ENCODE assay signal across 9 cellular contexts in genomic region chr17:68235336-68235791, GRCh38. TPM values are rescaled to one million over a fixed set of nuclear protein-coding genes. Genes with fewer than 3 reads are reported as not detected.
DNase-seq lines count a peak whose midpoint lies in the region; ATAC-seq and TF ChIP-seq lines count a peak whose summit lies in the region.
"Not testable (repeated sequence)": the region's sequence is repeated elsewhere in the genome, so short reads cannot be mapped to it uniquely, and the experiment has no call there.
"Had no signal": no experiment of that assay in that cellular context is flagged by ENCODE, and none has a peak within 500 bp of the region (broad histone marks: within the 10 kb centered on the region; RNA-seq: fewer than 3 reads in every experiment).

No MANE protein-coding gene starts in this region.

- not testable (repeated sequence) for DNase-seq in IMR-90; T-helper 17 cell; naive thymus-derived CD4-positive, alpha-beta T cell
- DNase-seq in dorsolateral prefrontal cortex = peak in 6 of 10 donors; percentile 33 to 71 (median 54)
- DNase-seq in right atrium auricular region (ENCODE audit: low spot score) = peak; percentile 71
- DNase-seq in stimulated activated naive B cell treated with anti-CD40 and anti-IgM and Interleukin-4, amounts not matched to agents 10 μg/mL and 1 μg/mL and 100 μg/mL, for 72 hours = peak; percentile 33

- not testable (repeated sequence) for H4K5ac ChIP-seq in IMR-90 (ENCODE audit: low read depth, low read length)

- not testable (repeated sequence) for H3K36me3 ChIP-seq in BLaER1 treated with 17β-estradiol and CSF1 and Interleukin-3, amounts not matched to agents 10 nM and 100 nM; IMR-90 (ENCODE audit: control insufficient read depth, insufficient read depth, low read length); right atrium auricular region; naive thymus-derived CD4-positive, alpha-beta T cell (ENCODE audit: control insufficient read depth in 2 of 3, insufficient read depth in 3 of 3, low read length in 3 of 3)

- H3K9me3 Mint-ChIP-seq in activated naive CD8-positive, alpha-beta T cell (ENCODE audit: low read depth); naive thymus-derived CD4-positive, alpha-beta T cell; stimulated activated naive B cell treated with anti-CD40 and anti-IgM and Interleukin-4, amounts not matched to agents 10 μg/mL and 1 μg/mL and 100 μg/mL, for 72 hours: not testable (repeated sequence)

- not testable (repeated sequence) for H2AK5ac ChIP-seq in IMR-90 (ENCODE audit: low read depth, low read length)

- not testable (repeated sequence) for H4K91ac ChIP-seq in IMR-90 (ENCODE audit: insufficient read depth, low read depth, low read length)

- intact Hi-C loops in IMR-90 (cut with micrococcal nuclease); dorsolateral prefrontal cortex (cut with DNase I); naive thymus-derived CD4-positive, alpha-beta T cell (cut with micrococcal nuclease): not testable (repeated sequence)

- in situ Hi-C loops in IMR-90 (cut with MboI; ENCODE audit: low sequenced_read_pairs) = not testable (repeated sequence)

- CTCF ChIA-PET in IMR-90 (lab: Yijun Ruan, JAX) = interaction anchor here (0.6 to 1.2 kb wide), 3 partner anchors 15 to 35 kb away, joined by 3 to 6 read pairs (median 5); no protein-coding TSS in a partner anchor
- CTCF ChIA-PET in naive thymus-derived CD4-positive, alpha-beta T cell (lab: Charles Lee) = interaction anchor here (0.7 kb wide), 1 partner anchor 10 kb away, joined by 3 read pairs; no protein-coding TSS in a partner anchor

- H3K27ac ChIP-seq in BLaER1 treated with 17β-estradiol and CSF1 and Interleukin-3, amounts not matched to agents 10 nM and 100 nM = peak overlapping the region; percentile 78 to 100 (median 85)
- not testable (repeated sequence) for H3K27ac ChIP-seq in IMR-90 (ENCODE audit: insufficient read depth, low read length); naive thymus-derived CD4-positive, alpha-beta T cell (ENCODE audit: low read depth, low read length)
- H3K27ac ChIP-seq in dorsolateral prefrontal cortex (peak overlapping the region in 54 of 59 donors; percentile 6 to 93 (median 79)), right atrium auricular region (peak overlapping the region; percentile 83 to 90)

- not testable (repeated sequence) for H3K56ac ChIP-seq in IMR-90 (ENCODE audit: extremely low read depth, insufficient read depth, low read length)

- ATAC-seq in IMR-90 (ENCODE audit: low read depth) = peak; percentile 9; the same call in 1 of the 2 replicates
- ATAC-seq in T-helper 17 cell; naive thymus-derived CD4-positive, alpha-beta T cell: not testable (repeated sequence)
- ATAC-seq in stimulated activated naive B cell treated with anti-CD40 and anti-IgM and Interleukin-4, amounts not matched to agents 10 μg/mL and 1 μg/mL and 100 μg/mL, for 72 hours (replicated peaks) = peak; percentile 3 to 6

- H3K79me1 ChIP-seq in IMR-90 (ENCODE audit: low read depth in 1 of 2, low read length in 2 of 2) = not testable (repeated sequence)

- POLR2A ChIA-PET in IMR-90 (lab: Charles Lee; ENCODE audit: unreplicated experiment); naive thymus-derived CD4-positive, alpha-beta T cell (lab: Charles Lee): not testable (repeated sequence)

- not testable (repeated sequence) for H2AK9ac ChIP-seq in IMR-90 (replicated peaks; ENCODE audit: low read depth, low read length, poor library complexity)

- BruUV-seq in IMR-90 (replicated peaks; lab: Mats Ljungman, UMichigan) = not testable (repeated sequence)

- H4K20me1 ChIP-seq in BLaER1 treated with 17β-estradiol and CSF1 and Interleukin-3, amounts not matched to agents 10 nM and 100 nM; IMR-90 (ENCODE audit: insufficient read depth, low read length): not testable (repeated sequence)

- not testable (repeated sequence) for H2BK15ac ChIP-seq in IMR-90 (ENCODE audit: low read depth, low read length)

- H3K14ac ChIP-seq in IMR-90 (replicated peaks; ENCODE audit: low read depth, low read length) = not testable (repeated sequence)

- peak overlapping the region; percentile 71 to 87 (median 78) for H3K4me2 ChIP-seq in BLaER1 treated with 17β-estradiol and CSF1 and Interleukin-3, amounts not matched to agents 10 nM and 100 nM
- not testable (repeated sequence) for H3K4me2 ChIP-seq in IMR-90 (ENCODE audit: low read depth, low read length)

- H3K4me3 ChIP-seq in BLaER1 treated with 17β-estradiol and CSF1 and Interleukin-3, amounts not matched to agents 10 nM and 100 nM = 0 out of 20 replicates have a peak overlapping the region, but pooled peaks of 1 of the 10 experiments have one; percentile 19
- not testable (repeated sequence) for H3K4me3 ChIP-seq in IMR-90 (ENCODE audit: insufficient read depth, low read depth, low read length); right atrium auricular region; naive thymus-derived CD4-positive, alpha-beta T cell (ENCODE audit: low read length)
- peak overlapping the region in 1 of 59 donors; percentile 8 for H3K4me3 ChIP-seq in dorsolateral prefrontal cortex

- H3K27me3 Mint-ChIP-seq in T-helper 17 cell; activated naive CD8-positive, alpha-beta T cell; naive thymus-derived CD4-positive, alpha-beta T cell; stimulated activated naive B cell treated with anti-CD40 and anti-IgM and Interleukin-4, amounts not matched to agents 10 μg/mL and 1 μg/mL and 100 μg/mL, for 72 hours: not testable (repeated sequence)

- not testable (repeated sequence) for TF ChIP-seq CTCF in IMR-90 (conservative IDR thresholded peaks at IDR 0.05; ENCODE audit: low read depth, low read length); dorsolateral prefrontal cortex (IDR thresholded peaks at IDR 0.05 in 54 of 56, conservative IDR thresholded peaks at IDR 0.05 in 2 of 56; ENCODE audit: low read depth in 1 of 56, partially characterized antibody in 56 of 56); right atrium auricular region (IDR thresholded peaks at IDR 0.05)

- peaks cover 56 to 92% (median 62%) of the 10 kb centered on the region in 10 experiments for H3K4me1 ChIP-seq in BLaER1 treated with 17β-estradiol and CSF1 and Interleukin-3, amounts not matched to agents 10 nM and 100 nM
- H3K4me1 ChIP-seq in IMR-90 (ENCODE audit: control insufficient read depth, insufficient read depth, low read length) = not testable (repeated sequence)
- H3K4me1 ChIP-seq in right atrium auricular region = peaks cover 0 to 23% of the 10 kb centered on the region in 2 donors
- H3K4me1 ChIP-seq in naive thymus-derived CD4-positive, alpha-beta T cell (ENCODE audit: control insufficient read depth in 2 of 2, insufficient read depth in 2 of 2, low read length in 2 of 2) = peaks cover 21 to 59% of the 10 kb centered on the region in 2 donors

- dilution Hi-C loops in IMR-90 (cut with HindIII; ENCODE audit: low sequenced_read_pairs, unreplicated experiment) = not testable (repeated sequence)

- TF ChIP-seq POLR2A in IMR-90 (IDR thresholded peaks at IDR 0.05; ENCODE audit: low read depth, low read length) = not testable (repeated sequence)

- not testable (repeated sequence) for H3K9me3 ChIP-seq in BLaER1 treated with 17β-estradiol and CSF1 and Interleukin-3, amounts not matched to agents 10 nM and 100 nM (replicated peaks in 1 of 11); IMR-90 (ENCODE audit: control insufficient read depth, insufficient read depth, low read length); T-helper 17 cell (ENCODE audit: control insufficient read depth, low read length, poor library complexity, severe bottlenecking); right atrium auricular region; naive thymus-derived CD4-positive, alpha-beta T cell (ENCODE audit: control insufficient read depth in 2 of 3, low read length in 3 of 3)

- H3K27ac Mint-ChIP-seq in T-helper 17 cell = peak overlapping the region; percentile 83
- H3K27ac Mint-ChIP-seq in activated naive CD8-positive, alpha-beta T cell = peak overlapping the region; percentile 70
- H3K27ac Mint-ChIP-seq in naive thymus-derived CD4-positive, alpha-beta T cell = peak overlapping the region in 8 of 9 donors; percentile 39 to 78 (median 64)
- H3K27ac Mint-ChIP-seq in stimulated activated naive B cell treated with anti-CD40 and anti-IgM and Interleukin-4, amounts not matched to agents 10 μg/mL and 1 μg/mL and 100 μg/mL, for 72 hours = peak overlapping the region; percentile 98

- H3K4ac ChIP-seq in IMR-90 (ENCODE audit: low read depth, low read length) = peak overlapping the region; percentile 43; the same call in 1 of the 2 replicates

- TF ChIP-seq RAD21 in IMR-90 (IDR thresholded peaks at IDR 0.05; ENCODE audit: low read length) = not testable (repeated sequence)

- 87% methylated on average over 4 of the region's 11 CpGs; no CpG with 5 or more reads in 1 of the 2 experiments for WGBS in IMR-90 (ENCODE audit: extremely low coverage in 2 of 2, insufficient read length in 1 of 2), 2 experiments

- not testable (repeated sequence) for H2AFZ ChIP-seq in IMR-90 (replicated peaks; ENCODE audit: low read length, poor library complexity)

- not testable (repeated sequence) for H3K36me3 Mint-ChIP-seq in T-helper 17 cell (ENCODE audit: low read depth); activated naive CD8-positive, alpha-beta T cell
- H3K36me3 Mint-ChIP-seq in naive thymus-derived CD4-positive, alpha-beta T cell = peaks cover 0 to 16% (median 0%) of the 10 kb centered on the region in 5 donors
- H3K36me3 Mint-ChIP-seq in stimulated activated naive B cell treated with anti-CD40 and anti-IgM and Interleukin-4, amounts not matched to agents 10 μg/mL and 1 μg/mL and 100 μg/mL, for 72 hours = peaks cover 18 to 38% of the 10 kb centered on the region in 2 donors

- 0 out of 2 replicates have a peak overlapping the region, but pooled peaks have one; percentile 23 for H2BK120ac ChIP-seq in IMR-90 (ENCODE audit: low read depth, low read length)

- H3K18ac ChIP-seq in IMR-90 (ENCODE audit: low read depth, low read length) = not testable (repeated sequence)

- not testable (repeated sequence) for H2BK20ac ChIP-seq in IMR-90 (ENCODE audit: low read depth, low read length)

- peak overlapping the region; percentile 33 for H2BK5ac ChIP-seq in IMR-90 (ENCODE audit: low read depth, low read length, poor library complexity, severe bottlenecking)

- H4K8ac ChIP-seq in IMR-90 (ENCODE audit: low read depth in 2 of 2, low read length in 2 of 2) = peak overlapping the region in 1 of 2 experiments; percentile 58; a peak in 1 of 4 replicates

- H3K9ac ChIP-seq in BLaER1 treated with 17β-estradiol and CSF1 and Interleukin-3, amounts not matched to agents 10 nM and 100 nM = peak overlapping the region; percentile 65 to 97 (median 75)
- H3K9ac ChIP-seq in IMR-90 (ENCODE audit: low read depth, low read length) = not testable (repeated sequence)

- H3K27me3 ChIP-seq in BLaER1 treated with 17β-estradiol and CSF1 and Interleukin-3, amounts not matched to agents 10 nM and 100 nM; IMR-90 (ENCODE audit: control insufficient read depth, insufficient read depth, low read length); dorsolateral prefrontal cortex; right atrium auricular region; naive thymus-derived CD4-positive, alpha-beta T cell (ENCODE audit: control insufficient read depth in 2 of 2, insufficient read depth in 2 of 2, low read length in 2 of 2): not testable (repeated sequence)

- H3K23ac ChIP-seq in IMR-90 (ENCODE audit: low read depth, low read length) = not testable (repeated sequence)

- not testable (repeated sequence) for H3K9me1 ChIP-seq in IMR-90 (ENCODE audit: insufficient read depth, low read length)

- not testable (repeated sequence) for H3K4me3 Mint-ChIP-seq in T-helper 17 cell; activated naive CD8-positive, alpha-beta T cell
- H3K4me3 Mint-ChIP-seq in naive thymus-derived CD4-positive, alpha-beta T cell = peak overlapping the region in 1 of 10 donors; percentile 7
- H3K4me3 Mint-ChIP-seq in stimulated activated naive B cell treated with anti-CD40 and anti-IgM and Interleukin-4, amounts not matched to agents 10 μg/mL and 1 μg/mL and 100 μg/mL, for 72 hours = peak overlapping the region; percentile 56 to 57

- peaks cover 38% of the 10 kb centered on the region for H3K4me1 Mint-ChIP-seq in T-helper 17 cell
- H3K4me1 Mint-ChIP-seq in activated naive CD8-positive, alpha-beta T cell (ENCODE audit: low read depth) = peaks cover 42% of the 10 kb centered on the region
- peaks cover 26 to 52% (median 36%) of the 10 kb centered on the region in 7 donors for H3K4me1 Mint-ChIP-seq in naive thymus-derived CD4-positive, alpha-beta T cell
- H3K4me1 Mint-ChIP-seq in stimulated activated naive B cell treated with anti-CD40 and anti-IgM and Interleukin-4, amounts not matched to agents 10 μg/mL and 1 μg/mL and 100 μg/mL, for 72 hours = peaks cover 39 to 80% of the 10 kb centered on the region in 2 donors

RNA-seq across cellular contexts. Expression of gene AMZ2, which starts 12.5 kb away (rescaled TPM):
- total RNA-seq in IMR-90 (2012; rRNA removed) (90.2 and 100.0 TPM in 2 replicates), T-helper 17 cell (10 to 100 TPM; 57.7 to 58.5 TPM), dorsolateral prefrontal cortex (100 to 1,000 TPM in 98 of 120 experiments, 10 to 100 TPM in 22; 77.7 to 163 (median 118) TPM), right atrium auricular region (10 to 100 TPM; 57.3 to 62.8 TPM)
- 64.6 and 65.4 TPM in 2 replicates for polyA plus RNA-seq in IMR-90 (2012; rRNA removed)
- polyA plus RNA-seq in IMR-90 (2012; cell fraction: cytosol; rRNA removed) = 27.6 and 52.7 TPM in 2 replicates
- 24.3 and 90.0 TPM in 2 replicates for polyA plus RNA-seq in IMR-90 (2012; cell fraction: nucleus; rRNA removed; ENCODE audit: low replicate concordance)
- 10 to 100 TPM; 47.6 to 85.5 (median 73.8) TPM for total RNA-seq in naive thymus-derived CD4-positive, alpha-beta T cell
- polyA plus RNA-seq in naive thymus-derived CD4-positive, alpha-beta T cell = 100 to 1,000 TPM in 1 of 2 donors, 10 to 100 TPM in 1; 98.4 to 103 TPM

RNA-seq across cellular contexts. Expression of gene SLC16A6, which starts 55.6 kb away (rescaled TPM):
- 0.54 and 0.83 TPM in 2 replicates for total RNA-seq in IMR-90 (2012; rRNA removed)
- 0.22 and 0.29 TPM in 2 replicates for polyA plus RNA-seq in IMR-90 (2012; rRNA removed)
- 0.07 and 0.28 TPM in 2 replicates for polyA plus RNA-seq in IMR-90 (2012; cell fraction: cytosol; rRNA removed)
- polyA plus RNA-seq in IMR-90 (2012; cell fraction: nucleus; rRNA removed; ENCODE audit: low replicate concordance) = 0.20 and 0.49 TPM in 2 replicates
- total RNA-seq in T-helper 17 cell = 1 to 10 TPM; 6.4 to 9.8 TPM
- total RNA-seq in dorsolateral prefrontal cortex = 10 to 100 TPM in 5 of 120 experiments, 1 to 10 TPM in 115; 1.2 to 16.0 (median 5.8) TPM
- under 1 TPM; 0.22 to 0.43 TPM for total RNA-seq in right atrium auricular region
- 10 to 100 TPM in 1 of 5 experiments, 1 to 10 TPM in 4; 4.0 to 12.5 (median 6.8) TPM for total RNA-seq in naive thymus-derived CD4-positive, alpha-beta T cell
- polyA plus RNA-seq in naive thymus-derived CD4-positive, alpha-beta T cell = 1 to 10 TPM in 1 of 2 donors, under 1 TPM in 1; 0.74 to 1.1 TPM
- total RNA-seq: epithelial cell of proximal tubule had no signal

RNA-seq across cellular contexts. Expression of gene ARSG, which starts 55.9 kb away (rescaled TPM):
- total RNA-seq in IMR-90 (2012; rRNA removed) = 2.9 and 3.1 TPM in 2 replicates
- polyA plus RNA-seq in IMR-90 (2012; rRNA removed) = 2.5 and 3.0 TPM in 2 replicates
- 1.3 and 2.4 TPM in 2 replicates for polyA plus RNA-seq in IMR-90 (2012; cell fraction: cytosol; rRNA removed)
- 2.8 and 3.6 TPM in 2 replicates for polyA plus RNA-seq in IMR-90 (2012; cell fraction: nucleus; rRNA removed; ENCODE audit: low replicate concordance)
- 10 to 100 TPM; 17.2 to 22.4 TPM for total RNA-seq in T-helper 17 cell
- 10 to 100 TPM in 116 of 120 experiments, 1 to 10 TPM in 4; 8.1 to 27.0 (median 16.6) TPM for total RNA-seq in dorsolateral prefrontal cortex
- total RNA-seq in right atrium auricular region = 1 to 10 TPM; 3.1 to 3.6 TPM
- total RNA-seq in naive thymus-derived CD4-positive, alpha-beta T cell = 10 to 100 TPM in 4 of 5 experiments, 1 to 10 TPM in 1; 7.3 to 20.0 (median 13.2) TPM
- polyA plus RNA-seq in naive thymus-derived CD4-positive, alpha-beta T cell = 1 to 10 TPM; 7.9 to 8.5 TPM
